Comparison of ENCODE assay signal across 9 cellular contexts in genomic region chr16:86665929-86666328, GRCh38.
"Had no signal": no experiment of that assay in that cellular context is flagged by ENCODE, and none has a peak within 500 bp of the region (broad histone marks: within the 10 kb centered on the region; RNA-seq: fewer than 3 reads in every experiment).

No MANE protein-coding gene starts in this region.

- ATAC-seq: activated T-cell treated with anti-CD3 and anti-CD28 coated beads, Interleukin-2, amount 50 U/mL, for 4 hours; pancreas had no signal

- H3K4me1 ChIP-seq: pancreas had no signal

- H3K36me3 ChIP-seq: pancreas, tibial nerve had no signal

- H3K9me3 ChIP-seq: pancreas, tibial nerve had no signal

- H3K27ac ChIP-seq: pancreas, tibial nerve had no signal

- H3K4me3 ChIP-seq: pancreas, tibial nerve had no signal

- DNase-seq: activated CD4-positive, alpha-beta T cell treated with anti-CD3 and anti-CD28 coated beads, Interleukin-2, amount 50 U/mL, for 48 hours; activated CD4-positive, CD25-positive, alpha-beta regulatory T cell; activated effector memory CD4-positive, alpha-beta T cell treated with anti-CD3 and anti-CD28 coated beads, Interleukin-2, amount 50 U/mL, for 16 hours; activated naive CD8-positive, alpha-beta T cell treated with anti-CD3 and anti-CD28 coated beads for 36 hours; activated T-cell treated with anti-CD3 and anti-CD28 coated beads, Interleukin-2, amount 50 U/mL, for 4 hours; kidney; left ventricle myocardium superior; pancreas had no signal
